Comparison of ENCODE assay signal across 1 cellular context in genomic region chr22:37623075-37624016, GRCh38.
TF ChIP-seq lines count a peak whose summit lies in the region.

No MANE protein-coding gene starts in this region.

TF ChIP-seq in HEK293, 187 proteins besides CTCF, POLR2A, EP300 and RAD21 (continued from another document):
- no peak for TF ChIP-seq HIC1 (tag by site-specific recombination; IDR thresholded peaks at IDR 0.05)
- TF ChIP-seq ZNF513 (tag by site-specific recombination; IDR thresholded peaks at IDR 0.05), result no peak
- no peak for TF ChIP-seq ZNF274 (IDR thresholded peaks at IDR 0.05; ENCODE audit: low read length)
- no peak for TF ChIP-seq ZNF274 (tag by site-specific recombination; IDR thresholded peaks at IDR 0.05; ENCODE audit: borderline replicate concordance)
- TF ChIP-seq PATZ1 (tag by site-specific recombination; IDR thresholded peaks at IDR 0.05), result peak; percentile 66
- TF ChIP-seq ZFHX2 (tag by site-specific recombination; conservative IDR thresholded peaks at IDR 0.05), result peak; percentile 95
- TF ChIP-seq EGR2 (tag by site-specific recombination; IDR thresholded peaks at IDR 0.05; ENCODE audit: low read depth), result peak; percentile 95
- TF ChIP-seq ZIC2 (tag by site-specific recombination; IDR thresholded peaks at IDR 0.05), result peak; percentile 66
